Comparison of ENCODE assay signal across 17 cellular contexts in genomic region chr3:182971637-182972036, GRCh38. TPM values are rescaled to one million over a fixed set of nuclear protein-coding genes. Genes with fewer than 3 reads are reported as not detected.
DNase-seq lines count a peak whose midpoint lies in the region; ATAC-seq, FAIRE-seq and TF ChIP-seq lines count a peak whose summit lies in the region.
"Had no signal": no experiment of that assay in that cellular context is flagged by ENCODE, and none has a peak within 500 bp of the region (broad histone marks: within the 10 kb centered on the region; RNA-seq: fewer than 3 reads in every experiment).

No MANE protein-coding gene starts in this region.

- no peak overlapping the region for H3K27ac ChIP-seq in kidney (ENCODE audit: low read depth in 2 of 2, low read length in 2 of 2)
- H3K27ac ChIP-seq: C4-2B, lower lobe of right lung, thoracic aorta had no signal

- no peak for FAIRE-seq in kidney (lab: Jason Lieb, UNC)
- FAIRE-seq: bronchial epithelial cell had no signal

- no peak for TF ChIP-seq CTCF in GM20000 (IDR thresholded peaks at IDR 0.05; ENCODE audit: extremely low read depth, missing control alignments)
- TF ChIP-seq CTCF in cardiac fibroblast (IDR thresholded peaks at IDR 0.05; ENCODE audit: low read depth, low read length) = no peak
- TF ChIP-seq CTCF in progenitor cell of endocrine pancreas (IDR thresholded peaks at IDR 0.05; ENCODE audit: unreplicated experiment) = no peak
- no peak for TF ChIP-seq CTCF in kidney (IDR thresholded peaks at IDR 0.05; ENCODE audit: borderline replicate concordance, extremely low read depth, insufficient read depth)

- peak overlapping the region; percentile 80 for H3K27ac Mint-ChIP-seq in progenitor cell of endocrine pancreas
- H3K27ac Mint-ChIP-seq: activated CD4-positive, alpha-beta T cell treated with anti-CD3 and anti-CD28 coated beads, Interleukin-2, amount 10 ng/mL, durations not matched to agents 7 days and 5 days; T-helper 2 cell treated with Interferon-gamma antibody and Interleukin-4, amounts not matched to agents 5 μg/mL and 100 μg/mL, for 36 hours had no signal

- DNase-seq in GM20000 (ENCODE audit: low spot score) = peak; percentile 20
- DNase-seq in cardiac fibroblast (ENCODE audit: low read depth in 2 of 2) = peak; percentile 12 to 39
- no peak for DNase-seq in progenitor cell of endocrine pancreas (ENCODE audit: low spot score, unreplicated experiment)
- no peak for DNase-seq in GF-D8 (lab: John Stamatoyannopoulos, UW)
- DNase-seq in foreskin melanocyte = no peak
- DNase-seq in kidney = no peak
- DNase-seq: activated CD4-positive, alpha-beta T cell treated with anti-CD3 and anti-CD28 coated beads, Interleukin-2, amount 10 ng/mL, durations not matched to agents 7 days and 5 days; lower lobe of right lung; NCI-H1417; RPMI8226 had no signal

- no peaks in the 10 kb centered on the region for H3K27me3 Mint-ChIP-seq in progenitor cell of endocrine pancreas
- H3K27me3 Mint-ChIP-seq: activated CD4-positive, alpha-beta T cell treated with anti-CD3 and anti-CD28 coated beads, Interleukin-2, amount 10 ng/mL, durations not matched to agents 7 days and 5 days had no signal

- H3K36me3 Mint-ChIP-seq in progenitor cell of endocrine pancreas (ENCODE audit: insufficient read depth) = peaks cover 1% of the 10 kb centered on the region

- H3K4me1 ChIP-seq in kidney (ENCODE audit: control insufficient read depth in 1 of 2, insufficient read depth in 1 of 2, low read depth in 1 of 2, low read length in 2 of 2) = peaks cover 6 to 14% of the 10 kb centered on the region in 2 donors

- ATAC-seq in HG03460 (IDR thresholded peaks at IDR 0.05; ENCODE audit: unreplicated experiment) (peak; percentile 37), SK-N-SH treated with all-trans-retinoic acid at 6 μM for 48 hours (no peak)
- ATAC-seq: lower lobe of right lung had no signal

- no peak overlapping the region for H3K4me3 Mint-ChIP-seq in progenitor cell of endocrine pancreas (ENCODE audit: low read depth)
- H3K4me3 Mint-ChIP-seq: activated CD4-positive, alpha-beta T cell treated with anti-CD3 and anti-CD28 coated beads, Interleukin-2, amount 10 ng/mL, durations not matched to agents 7 days and 5 days; activated T-helper 1 cell treated with anti-CD3 and anti-CD28 coated beads, Interleukin-12 subunit alpha, Interleukin-12 subunit beta, Interleukin-2, Interleukin-4 antibody, amounts not matched to agents 30 ng/mL and 10 ng/mL and 1 ng/mL, durations not matched to agents 14 hours and 24 hours and 36 hours; T-helper 2 cell treated with Interferon-gamma antibody and Interleukin-4, amounts not matched to agents 5 μg/mL and 100 μg/mL, for 36 hours had no signal

- intact Hi-C loops in kidney (cut with DNase I) = no loop called here

- no peaks in the 10 kb centered on the region for H3K36me3 ChIP-seq in kidney (ENCODE audit: control insufficient read depth in 1 of 2, insufficient read depth in 2 of 2, low read length in 2 of 2)
- H3K36me3 ChIP-seq: lower lobe of right lung, thoracic aorta had no signal

- peaks cover 28% of the 10 kb centered on the region for H3K4me1 Mint-ChIP-seq in progenitor cell of endocrine pancreas (ENCODE audit: low read depth)

- H3K4me3 ChIP-seq in cardiac fibroblast (replicated peaks in 1 of 2; ENCODE audit: low read depth in 2 of 2, low read length in 2 of 2) (no peak overlapping the region), kidney (ENCODE audit: low read length in 2 of 2) (no peak overlapping the region)
- H3K4me3 ChIP-seq: lower lobe of right lung, thoracic aorta had no signal

- no peak overlapping the region for H3K9ac ChIP-seq in kidney (ENCODE audit: low read length in 2 of 2)

- H3K9me3 ChIP-seq in kidney (ENCODE audit: control insufficient read depth in 1 of 2, low read length in 2 of 2) = no peaks in the 10 kb centered on the region
- H3K9me3 ChIP-seq: lower lobe of right lung, thoracic aorta had no signal

- no peaks in the 10 kb centered on the region for H3K9me3 Mint-ChIP-seq in progenitor cell of endocrine pancreas (ENCODE audit: low read depth)
- H3K9me3 Mint-ChIP-seq: activated CD4-positive, alpha-beta T cell treated with anti-CD3 and anti-CD28 coated beads, Interleukin-2, amount 10 ng/mL, durations not matched to agents 7 days and 5 days; activated T-helper 1 cell treated with anti-CD3 and anti-CD28 coated beads, Interleukin-12 subunit alpha, Interleukin-12 subunit beta, Interleukin-2, Interleukin-4 antibody, amounts not matched to agents 30 ng/mL and 10 ng/mL and 1 ng/mL, durations not matched to agents 14 hours and 24 hours and 36 hours; T-helper 2 cell treated with Interferon-gamma antibody and Interleukin-4, amounts not matched to agents 5 μg/mL and 100 μg/mL, for 36 hours had no signal

TF ChIP-seq in SK-N-SH treated with all-trans-retinoic acid at 6 μM for 48 hours, 23 proteins besides CTCF, POLR2A, EP300 and RAD21:
- no peak for TF ChIP-seq ZFP30 (CRISPR knock-in tag; IDR thresholded peaks at IDR 0.05)
- TF ChIP-seq ZNF70 (CRISPR knock-in tag; IDR thresholded peaks at IDR 0.05) = no peak
- TF ChIP-seq CSRNP3 (CRISPR knock-in tag; IDR thresholded peaks at IDR 0.05) = no peak
- TF ChIP-seq ARNTL (CRISPR knock-in tag; IDR thresholded peaks at IDR 0.05; ENCODE audit: borderline replicate concordance, low read depth) = no peak
- TF ChIP-seq TSHZ2 (CRISPR knock-in tag; IDR thresholded peaks at IDR 0.05) = no peak
- no peak for TF ChIP-seq ZNF565 (CRISPR knock-in tag; conservative IDR thresholded peaks at IDR 0.05; ENCODE audit: low read depth)
- no peak for TF ChIP-seq TOX (CRISPR knock-in tag; IDR thresholded peaks at IDR 0.05; ENCODE audit: borderline replicate concordance)
- no peak for TF ChIP-seq ZFP3 (CRISPR knock-in tag; IDR thresholded peaks at IDR 0.05)
- no peak for TF ChIP-seq ESRRG (CRISPR knock-in tag; IDR thresholded peaks at IDR 0.05)
- TF ChIP-seq TCF4 (CRISPR knock-in tag; IDR thresholded peaks at IDR 0.05; ENCODE audit: borderline replicate concordance) = no peak
- no peak for TF ChIP-seq SNAI2 (CRISPR knock-in tag; IDR thresholded peaks at IDR 0.05)
- no peak for TF ChIP-seq GLIS3 (CRISPR knock-in tag; IDR thresholded peaks at IDR 0.05)
- TF ChIP-seq ISL1 (CRISPR knock-in tag; IDR thresholded peaks at IDR 0.05) = no peak
- TF ChIP-seq ZC3H10 (CRISPR knock-in tag; IDR thresholded peaks at IDR 0.05) = no peak
- TF ChIP-seq ZNF8 (CRISPR knock-in tag; IDR thresholded peaks at IDR 0.05) = no peak
- no peak for TF ChIP-seq RARB (CRISPR knock-in tag; IDR thresholded peaks at IDR 0.05)
- no peak for TF ChIP-seq OSR1 (CRISPR knock-in tag; IDR thresholded peaks at IDR 0.05)
- TF ChIP-seq BACH2 (CRISPR knock-in tag; IDR thresholded peaks at IDR 0.05; ENCODE audit: borderline replicate concordance) = no peak
- no peak for TF ChIP-seq CSDC2 (CRISPR knock-in tag; IDR thresholded peaks at IDR 0.05)

RNA-seq across cellular contexts. Expression of gene DCUN1D1, which starts 8.7 kb away (rescaled TPM):
- total RNA-seq in progenitor cell of endocrine pancreas = 64.6 and 66.1 TPM in 2 replicates
- 47.9 TPM for total RNA-seq in kidney
- polyA plus RNA-seq in kidney (ENCODE audit: insufficient read depth, low read depth, low replicate concordance) = 14.2 TPM

Comparison
In these comparisons a context has a peak if more than half of its experiments do, and no peak if none do; other contexts are left out.
1. DNase-seq: peak in GM20000 (single experiment) and cardiac fibroblast (2 of 2); none in progenitor cell of endocrine pancreas (single experiment), GF-D8 (single experiment), foreskin melanocyte (single experiment) and kidney (single experiment).